8 cellular contexts compared by ENCODE assay signal in the genomic region with DNA sequence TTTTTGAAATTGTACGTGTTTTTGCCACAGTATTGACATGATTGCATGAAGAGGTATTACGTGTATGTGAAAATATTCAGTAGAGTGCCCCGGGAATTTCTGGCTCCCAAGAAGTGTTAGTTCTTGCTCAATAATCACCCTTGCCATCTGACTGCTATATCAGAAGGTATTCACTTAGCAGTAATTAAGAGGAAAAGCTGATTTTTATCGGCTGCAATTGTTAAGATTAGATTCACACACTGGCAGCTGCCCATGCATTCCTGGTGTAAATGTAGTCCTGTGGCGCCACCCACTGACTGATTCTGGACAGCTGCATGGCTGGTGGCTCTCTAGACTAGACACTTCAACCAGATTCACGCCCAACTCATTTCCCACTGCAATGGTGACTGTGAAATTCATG.
DNase-seq lines count a peak whose midpoint lies in the region; ATAC-seq and TF ChIP-seq lines count a peak whose summit lies in the region.

No MANE protein-coding gene starts in this region.

- H3K4me3 ChIP-seq in stomach = no peak overlapping the region
- H3K4me3 ChIP-seq in transverse colon = no peak overlapping the region

- 32 to 42% (median 36%) methylated on average over 6 of the region's 6 CpGs for WGBS in stomach, 5 donors
- WGBS in transverse colon (ENCODE audit: low coverage in 1 of 2), 2 donors = 24 to 45% methylated on average over 2 to 6 of the region's 6 CpGs

- peak overlapping the region in 2 of 3 experiments; percentile 1 to 18 for H3K4me3 Mint-ChIP-seq in nephron

- no peak for ATAC-seq in GM18519 (IDR thresholded peaks at IDR 0.05; ENCODE audit: low FRiP score, unreplicated experiment)

- H3K27me3 Mint-ChIP-seq in nephron (ENCODE audit: low read depth) = no peaks in the 10 kb centered on the region

- H3K9me3 ChIP-seq in stomach (peaks cover 0 to 7% (median 3%) of the 10 kb centered on the region in 4 donors), transverse colon (no peaks in the 10 kb centered on the region)

- TF ChIP-seq CTCF in nephron (IDR thresholded peaks at IDR 0.05; ENCODE audit: unreplicated experiment in 3 of 3) (peak; percentile 81 to 89 (median 88)), stomach (IDR thresholded peaks at IDR 0.05) (no peak), transverse colon (IDR thresholded peaks at IDR 0.05) (no peak)

- TF ChIP-seq EP300 in stomach (IDR thresholded peaks at IDR 0.05) = no peak
- no peak for TF ChIP-seq EP300 in transverse colon (IDR thresholded peaks at IDR 0.05; ENCODE audit: low read depth)

- H3K4me1 ChIP-seq in stomach = no peaks in the 10 kb centered on the region
- no peaks in the 10 kb centered on the region for H3K4me1 ChIP-seq in transverse colon

- no peaks in the 10 kb centered on the region for H3K27me3 ChIP-seq in stomach
- H3K27me3 ChIP-seq in transverse colon = no peaks in the 10 kb centered on the region

- TF ChIP-seq POLR2A in stomach (IDR thresholded peaks at IDR 0.05) = no peak
- no peak for TF ChIP-seq POLR2A in transverse colon (IDR thresholded peaks at IDR 0.05)

- no peaks in the 10 kb centered on the region for H3K36me3 Mint-ChIP-seq in nephron (ENCODE audit: low read depth)

- peak overlapping the region; percentile 79 to 90 (median 83) for H3K27ac Mint-ChIP-seq in nephron

- DNase-seq in stimulated activated CD4-positive, alpha-beta T cell treated with anti-CD3 and anti-CD28 coated beads, Interleukin-15, amount 100 ng/mL, for 24 hours = peak; percentile 35
- DNase-seq in stimulated activated CD4-positive, alpha-beta T cell treated with anti-CD3 and anti-CD28 coated beads, Interleukin-4, amount 100 ng/mL, for 1 hour = no peak
- DNase-seq in NCI-H510A treated with DMSO at 0.1 percent for 48 hours (lab: John Stamatoyannopoulos, UW) (peak; percentile 67), caudate nucleus (lab: John Stamatoyannopoulos, UW) (peak in 49 of 61 donors; percentile 1 to 89 (median 30)), stomach (no peak), transverse colon (no peak)

- in situ Hi-C loops in transverse colon (cut with MboI; ENCODE audit: low pct_ligation_motif_present in 1 of 4, low pct_unique_long_range_greater_than_20kb in 1 of 4, low sequenced_read_pairs in 3 of 4) = no loop called here

- H3K27ac ChIP-seq in caudate nucleus (ENCODE audit: low read depth, low read length) (no peak overlapping the region), stomach (no peak overlapping the region), transverse colon (no peak overlapping the region)

- intact Hi-C loops in stomach (cut with DNase I; ENCODE audit: low total_unique reads) (no loop called here), transverse colon (cut with DNase I; ENCODE audit: low total_unique reads) (no loop called here)

- H3K36me3 ChIP-seq in stomach (no peaks in the 10 kb centered on the region), transverse colon (no peaks in the 10 kb centered on the region)

- H3K4me1 Mint-ChIP-seq in nephron = peaks cover 26% of the 10 kb centered on the region

- H3K9me3 Mint-ChIP-seq in nephron = no peaks in the 10 kb centered on the region

Comparison
In these comparisons a context has a peak if more than half of its experiments do, and no peak if none do; other contexts are left out.
1. DNase-seq: peak in stimulated activated CD4-positive, alpha-beta T cell treated with anti-CD3 and anti-CD28 coated beads, Interleukin-15, amount 100 ng/mL, for 24 hours (single experiment), NCI-H510A treated with DMSO at 0.1 percent for 48 hours (single experiment) and caudate nucleus (49 of 61); none in stimulated activated CD4-positive, alpha-beta T cell treated with anti-CD3 and anti-CD28 coated beads, Interleukin-4, amount 100 ng/mL, for 1 hour (single experiment), stomach (single experiment) and transverse colon (single experiment).
2. CTCF ChIP-seq: peak in nephron (3 of 3); none in stomach (0 of 7) and transverse colon (0 of 5).